Comparison of ENCODE assay signal across 1 cellular context in genomic region chr6:147207851-147208754, GRCh38.
TF ChIP-seq lines count a peak whose summit lies in the region.

No MANE protein-coding gene starts in this region.

TF ChIP-seq in K562, 482 proteins besides CTCF, POLR2A, EP300 and RAD21 (continued from another document):
- TF ChIP-seq MAFG (tag; conservative IDR thresholded peaks at IDR 0.05) (0 out of 2 replicates have a peak, but pooled peaks have one; percentile 21), DDX20 (tag; IDR thresholded peaks at IDR 0.05; ENCODE audit: low read depth) (no peak), CREB3 (tag; conservative IDR thresholded peaks at IDR 0.05; ENCODE audit: low read depth) (no peak), RBM14 (IDR thresholded peaks at IDR 0.05; ENCODE audit: borderline replicate concordance, insufficient read depth, low read depth, low read length) (no peak), NFRKB (IDR thresholded peaks at IDR 0.05; ENCODE audit: low read depth) (0 out of 2 replicates have a peak, but pooled peaks have one; percentile 19), MXD1 (CRISPR knock-in tag; IDR thresholded peaks at IDR 0.05; ENCODE audit: borderline replicate concordance, poor library complexity, severe bottlenecking) (no peak), KDM1A (IDR thresholded peaks at IDR 0.05) (peak; percentile 42 to 46; a peak in 2 of 4 replicates), BRD4 (IDR thresholded peaks at IDR 0.05) (peak; percentile 80; the same call in 1 of the 2 replicates), BHLHE40 (IDR thresholded peaks at IDR 0.05; ENCODE audit: low read length) (no peak), CBX5 (IDR thresholded peaks at IDR 0.05; ENCODE audit: borderline replicate concordance, low read depth) (no peak), FOXK1 (CRISPR knock-in tag; IDR thresholded peaks at IDR 0.05; ENCODE audit: borderline replicate concordance) (no peak), SETDB1 (IDR thresholded peaks at IDR 0.05; ENCODE audit: low read length) (no peak), ZNF408 (CRISPR knock-in tag; IDR thresholded peaks at IDR 0.05; ENCODE audit: low read depth) (no peak), RBFOX2 (IDR thresholded peaks at IDR 0.05; ENCODE audit: low read depth, low read length) (peak; percentile 48), SMARCC2 (IDR thresholded peaks at IDR 0.05; ENCODE audit: low read depth) (0 out of 2 replicates have a peak, but pooled peaks have one; percentile 18), CCAR2 (IDR thresholded peaks at IDR 0.05; ENCODE audit: low read depth, low read length) (no peak), MAX (CRISPR knock-in tag; IDR thresholded peaks at IDR 0.05) (no peak), HDAC8 (tag; IDR thresholded peaks at IDR 0.05) (no peak), ZNF780A (CRISPR knock-in tag; IDR thresholded peaks at IDR 0.05) (no peak), ZSCAN29 (IDR thresholded peaks at IDR 0.05) (0 out of 2 replicates have a peak, but pooled peaks have one; percentile 42), C11orf30 (IDR thresholded peaks at IDR 0.05; ENCODE audit: low read depth) (no peak), GTF2A2 (tag; IDR thresholded peaks at IDR 0.05) (no peak), ZBTB8A (IDR thresholded peaks at IDR 0.05; ENCODE audit: partially characterized antibody) (no peak), ZZZ3 (IDR thresholded peaks at IDR 0.05) (no peak), ARNT (IDR thresholded peaks at IDR 0.05) (no peak), MLLT1 (IDR thresholded peaks at IDR 0.05) (peak in 1 of 2 experiments; percentile 15; a peak in 2 of 4 replicates), ZNF592 (IDR thresholded peaks at IDR 0.05) (no peak), HES1 (IDR thresholded peaks at IDR 0.05; ENCODE audit: low read depth) (no peak), CGGBP1 (CRISPR knock-in tag; IDR thresholded peaks at IDR 0.05) (no peak), BRD9 (IDR thresholded peaks at IDR 0.05; ENCODE audit: low read depth, partially characterized antibody) (no peak), ZNF586 (CRISPR knock-in tag; conservative IDR thresholded peaks at IDR 0.05) (no peak), STAT5A (IDR thresholded peaks at IDR 0.05; ENCODE audit: borderline replicate concordance, low read length) (0 out of 2 replicates have a peak, but pooled peaks have one; percentile 1), KDM4B (IDR thresholded peaks at IDR 0.05; ENCODE audit: borderline replicate concordance in 2 of 2, low read depth in 1 of 2) (no peak), ARID4B (CRISPR knock-in tag; IDR thresholded peaks at IDR 0.05) (no peak), SIX5 (IDR thresholded peaks at IDR 0.05; ENCODE audit: borderline replicate concordance in 1 of 2, insufficient read depth in 1 of 2, low read depth in 1 of 2, low read length in 2 of 2) (no peak), NFE2 (IDR thresholded peaks at IDR 0.05; ENCODE audit: low read depth) (peak; percentile 29; the same call in 1 of the 2 replicates), FOXO4 (CRISPR knock-in tag; IDR thresholded peaks at IDR 0.05) (no peak), SREBF1 (IDR thresholded peaks at IDR 0.05; ENCODE audit: borderline replicate concordance, low read depth, low read length) (no peak), ZNF316 (IDR thresholded peaks at IDR 0.05) (peak; percentile 24; the same call in 1 of the 2 replicates), MTF1 (CRISPR knock-in tag; IDR thresholded peaks at IDR 0.05; ENCODE audit: borderline replicate concordance) (no peak), KLF1 (tag; IDR thresholded peaks at IDR 0.05) (no peak), CXXC5 (CRISPR knock-in tag; IDR thresholded peaks at IDR 0.05) (no peak), ELF2 (CRISPR knock-in tag; IDR thresholded peaks at IDR 0.05) (0 out of 2 replicates have a peak, but pooled peaks have one; percentile 10), RBM17 (IDR thresholded peaks at IDR 0.05; ENCODE audit: borderline replicate concordance, low read depth, low read length) (no peak), HNRNPK (IDR thresholded peaks at IDR 0.05; ENCODE audit: low read depth, low read length, poor library complexity, severe bottlenecking) (no peak), POLR2H (tag; IDR thresholded peaks at IDR 0.05; ENCODE audit: low read depth) (peak; percentile 49), ZBED1 (IDR thresholded peaks at IDR 0.05) (no peak)
